15 cellular contexts compared by ENCODE assay signal in genomic region chr4:110898290-110898689, GRCh38.
DNase-seq lines count a peak whose midpoint lies in the region; ATAC-seq lines count a peak whose summit lies in the region.
"Had no signal": no experiment of that assay in that cellular context is flagged by ENCODE, and none has a peak within 500 bp of the region (broad histone marks: within the 10 kb centered on the region; RNA-seq: fewer than 3 reads in every experiment).

No MANE protein-coding gene starts in this region.

- DNase-seq in left colon (no peak), Ammon's horn (ENCODE audit: low spot score) (no peak), anterior cingulate cortex (lab: John Stamatoyannopoulos, UW) (no peak), inferior parietal cortex (ENCODE audit: extremely low spot score) (no peak)
- DNase-seq: activated CD4-positive, alpha-beta T cell treated with anti-CD3 and anti-CD28 coated beads, Interleukin-2, amount 10 ng/mL, durations not matched to agents 24 days and 14 days; activated naive CD4-positive, alpha-beta T cell; CD8-positive, alpha-beta T cell; naive thymus-derived CD4-positive, alpha-beta T cell; NCI-H1105 treated with DMSO at 0.1 percent for 48 hours; sigmoid colon; tibial artery had no signal

- intact Hi-C loops in left colon (cut with DNase I, micrococcal nuclease) = no loop called here

- ATAC-seq in GM19035 (IDR thresholded peaks at IDR 0.05; ENCODE audit: unreplicated experiment) = peak; percentile 84
- peak; percentile 82 for ATAC-seq in HG02571 (IDR thresholded peaks at IDR 0.05; ENCODE audit: unreplicated experiment)
- ATAC-seq in HG03354 (IDR thresholded peaks at IDR 0.05; ENCODE audit: poor library complexity, severe bottlenecking, unreplicated experiment) = peak; percentile 84
- ATAC-seq in left colon = peak; percentile 91
- ATAC-seq in HG03025 (IDR thresholded peaks at IDR 0.05; ENCODE audit: low FRiP score, unreplicated experiment) = no peak
- ATAC-seq: CD8-positive, alpha-beta T cell; naive thymus-derived CD4-positive, alpha-beta T cell had no signal
